Comparison of ENCODE assay signal across 15 cellular contexts in the genomic region with DNA sequence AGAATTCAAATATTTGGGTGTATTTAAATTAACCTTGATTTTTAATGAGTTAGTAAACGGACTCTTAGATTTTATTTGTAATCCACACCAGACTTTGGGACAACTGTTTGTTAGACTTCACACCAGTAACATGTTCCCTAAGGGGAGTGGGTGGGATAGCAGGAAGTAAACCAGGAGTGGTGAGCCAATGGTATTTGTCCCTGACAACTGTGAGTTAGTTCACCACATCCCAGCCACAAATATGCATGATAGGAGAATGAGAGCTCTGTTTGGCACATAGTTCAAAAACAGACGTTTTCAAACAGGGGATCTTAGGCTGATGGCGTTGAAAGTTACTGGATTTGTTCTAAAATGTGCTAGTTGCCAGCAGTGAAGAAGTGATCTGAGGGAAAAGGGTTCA. TPM values are rescaled to one million over a fixed set of nuclear protein-coding genes. Genes with fewer than 3 reads are reported as not detected.
DNase-seq lines count a peak whose midpoint lies in the region; ATAC-seq and TF ChIP-seq lines count a peak whose summit lies in the region.
"Had no signal": no experiment of that assay in that cellular context is flagged by ENCODE, and none has a peak within 500 bp of the region (broad histone marks: within the 10 kb centered on the region; RNA-seq: fewer than 3 reads in every experiment).

No MANE protein-coding gene starts in this region.

- in situ Hi-C loops in mammary epithelial cell (cut with MboI; ENCODE audit: low sequenced_read_pairs in 2 of 2) = no loop called here
- in situ Hi-C loops in SK-MEL-5 (cut with HindIII; ENCODE audit: low pct_unique_long_range_greater_than_20kb, low sequenced_read_pairs) = no loop called here

- H3K27ac Mint-ChIP-seq in MCF 10A (ENCODE audit: low read depth, unreplicated experiment) = no peak overlapping the region
- H3K27ac Mint-ChIP-seq: activated CD8-positive, alpha-beta T cell treated with anti-CD3 and anti-CD28 coated beads for 36 hours had no signal

- no peak overlapping the region for H3K4me3 ChIP-seq in mammary epithelial cell (replicated peaks in 1 of 3; ENCODE audit: insufficient read depth in 1 of 3, low read depth in 2 of 3, low read length in 3 of 3)
- no peak overlapping the region for H3K4me3 ChIP-seq in fibroblast of the aortic adventitia (ENCODE audit: low read depth, low read length)
- H3K4me3 ChIP-seq: ovary, thoracic aorta had no signal

- H3K9me3 Mint-ChIP-seq in MCF 10A (ENCODE audit: unreplicated experiment) = no peaks in the 10 kb centered on the region
- H3K9me3 Mint-ChIP-seq: activated CD8-positive, alpha-beta T cell treated with anti-CD3 and anti-CD28 coated beads for 36 hours had no signal

- H3K4me1 Mint-ChIP-seq in MCF 10A (ENCODE audit: insufficient read depth, unreplicated experiment) = no peaks in the 10 kb centered on the region

- H3K9ac ChIP-seq in mammary epithelial cell (ENCODE audit: insufficient read depth, low read length) = no peak overlapping the region

- WGBS in mammary epithelial cell (ENCODE audit: low coverage, missing lambda C conversion rate) = 32% methylated on average over 3 of the region's 3 CpGs

- CTCF ChIA-PET in mammary epithelial cell (lab: Charles Lee; ENCODE audit: low non-redundant PET) = no interaction called here
- CTCF ChIA-PET in MCF 10A (lab: Yijun Ruan, JAX) = interaction anchor here (0.6 to 1.0 kb wide), 2 partner anchors 11 to 23 kb away, joined by 3 to 5 read pairs; no protein-coding TSS in a partner anchor

- H3K27ac ChIP-seq in mammary epithelial cell (ENCODE audit: insufficient read depth, low read depth, low read length) = peak overlapping the region; percentile 40
- H3K27ac ChIP-seq: ovary, thoracic aorta had no signal

- no peaks in the 10 kb centered on the region for H3K79me2 ChIP-seq in mammary epithelial cell (ENCODE audit: insufficient read depth, low read length)

- BruUV-seq in mammary epithelial cell (replicated peaks; lab: Mats Ljungman, UMichigan) (no TSS peak), MCF 10A (replicated peaks; lab: Mats Ljungman, UMichigan) (no TSS peak)

- H2AFZ ChIP-seq in mammary epithelial cell (ENCODE audit: low read depth, low read length) = peak overlapping the region; percentile 78

- ATAC-seq in HG03025 (IDR thresholded peaks at IDR 0.05; ENCODE audit: low FRiP score, unreplicated experiment) (no peak), GM21529 (IDR thresholded peaks at IDR 0.05; ENCODE audit: unreplicated experiment) (no peak)
- ATAC-seq: activated CD8-positive, alpha-beta T cell treated with anti-CD3 and anti-CD28 coated beads for 36 hours had no signal

- DNase-seq in mammary epithelial cell (peak; percentile 71), MCF 10A (ENCODE audit: unreplicated experiment) (no peak), SK-MEL-5 (ENCODE audit: low read depth, low spot score) (peak; percentile 94), fibroblast of the aortic adventitia (ENCODE audit: low read depth) (peak; percentile 61), stromal cell of bone marrow (ENCODE audit: low read depth) (peak; percentile 53), NCI-H1417 treated with DMSO at 0.1 percent for 48 hours (lab: John Stamatoyannopoulos, UW) (no peak)
- DNase-seq: 8988T; activated CD8-positive, alpha-beta T cell treated with anti-CD3 and anti-CD28 coated beads for 36 hours; kidney glomerular epithelial cell; NCI-H748 treated with DMSO at 0.1 percent for 48 hours; ovary; T-helper 1 cell had no signal

- dilution Hi-C loops in mammary epithelial cell (cut with HindIII; ENCODE audit: low sequenced_read_pairs) = no loop called here

- H3K36me3 Mint-ChIP-seq in MCF 10A (ENCODE audit: insufficient read depth, unreplicated experiment) = no peaks in the 10 kb centered on the region

- H3K4me3 Mint-ChIP-seq in MCF 10A (ENCODE audit: unreplicated experiment) = no peak overlapping the region
- H3K4me3 Mint-ChIP-seq: activated CD8-positive, alpha-beta T cell treated with anti-CD3 and anti-CD28 coated beads for 36 hours had no signal

- intact Hi-C loops in mammary epithelial cell (cut with micrococcal nuclease) = no loop called here
- intact Hi-C loops in MCF 10A (cut with micrococcal nuclease) = no loop called here

- no peak for TF ChIP-seq CTCF in mammary epithelial cell (conservative IDR thresholded peaks at IDR 0.05 in 1 of 2, IDR thresholded peaks at IDR 0.05 in 1 of 2; ENCODE audit: extremely low read depth in 1 of 2, insufficient read depth in 1 of 2, low read depth in 1 of 2, low read length in 2 of 2)
- no peak for TF ChIP-seq CTCF in MCF 10A (IDR thresholded peaks at IDR 0.05; ENCODE audit: unreplicated experiment)
- TF ChIP-seq CTCF in fibroblast of the aortic adventitia (IDR thresholded peaks at IDR 0.05; ENCODE audit: insufficient read depth, low read length) = no peak

- peaks cover 13% of the 10 kb centered on the region for H3K4me1 ChIP-seq in mammary epithelial cell (ENCODE audit: insufficient read depth, low read length)

- H3K27me3 ChIP-seq in mammary epithelial cell (ENCODE audit: insufficient read depth, low read length) = no peaks in the 10 kb centered on the region
- H3K27me3 ChIP-seq: ovary had no signal

- POLR2A ChIA-PET in MCF 10A (lab: Yijun Ruan, JAX) = no interaction called here

- H3K4me2 ChIP-seq in mammary epithelial cell (ENCODE audit: insufficient read depth, low read depth, low read length) = peak overlapping the region; percentile 76

- no peaks in the 10 kb centered on the region for H3K27me3 Mint-ChIP-seq in MCF 10A (ENCODE audit: insufficient read depth, unreplicated experiment)
- H3K27me3 Mint-ChIP-seq: activated CD8-positive, alpha-beta T cell treated with anti-CD3 and anti-CD28 coated beads for 36 hours had no signal

- no peaks in the 10 kb centered on the region for H3K9me3 ChIP-seq in mammary epithelial cell (replicated peaks; ENCODE audit: insufficient read depth, low read length)
- H3K9me3 ChIP-seq: ovary, thoracic aorta had no signal

- no peaks in the 10 kb centered on the region for H4K20me1 ChIP-seq in mammary epithelial cell (ENCODE audit: insufficient read depth, low read length)

- H3K36me3 ChIP-seq in mammary epithelial cell (ENCODE audit: insufficient read depth, low read length) = no peaks in the 10 kb centered on the region
- H3K36me3 ChIP-seq: ovary, thoracic aorta had no signal

RNA-seq across cellular contexts. Expression of a gene that starts 18.7 kb away (rescaled TPM):
- total RNA-seq in mammary epithelial cell (not detected), MCF 10A (2022) (not detected in 2 replicates), fibroblast of the aortic adventitia (ENCODE audit: low replicate concordance) (not detected in 2 replicates)
- polyA plus RNA-seq in mammary epithelial cell = not detected
- polyA minus RNA-seq in mammary epithelial cell = not detected
- not detected in 2 replicates for total RNA-seq in SK-MEL-5 (2014; rRNA removed; shearing (Covaris generic))
- not detected in 2 replicates for polyA plus RNA-seq in SK-MEL-5 (2015; cell fraction: cytosol; rRNA removed)
- polyA plus RNA-seq in SK-MEL-5 (2015; cell fraction: nucleus; rRNA removed) = not detected in 2 replicates
- total RNA-seq: activated CD8-positive, alpha-beta T cell treated with anti-CD3 and anti-CD28 coated beads for 36 hours had no signal

RNA-seq across cellular contexts. Expression of a gene that starts 43.9 kb away (rescaled TPM):
- total RNA-seq in mammary epithelial cell (10 to 100 TPM; 11.3 to 47.6 TPM), MCF 10A (2022) (16.5 and 27.6 TPM in 2 replicates), fibroblast of the aortic adventitia (ENCODE audit: low replicate concordance) (7.2 and 14.0 TPM in 2 replicates)
- 35.1 TPM for polyA plus RNA-seq in mammary epithelial cell
- polyA minus RNA-seq in mammary epithelial cell = 46.5 TPM
- total RNA-seq in SK-MEL-5 (2014; rRNA removed; shearing (Covaris generic)) = 37.7 and 37.9 TPM in 2 replicates
- polyA plus RNA-seq in SK-MEL-5 (2015; cell fraction: cytosol; rRNA removed) = 46.7 and 51.9 TPM in 2 replicates
- 241 and 242 TPM in 2 replicates for polyA plus RNA-seq in SK-MEL-5 (2015; cell fraction: nucleus; rRNA removed)

Comparison
In these comparisons a context has a peak if more than half of its experiments do, and no peak if none do; other contexts are left out.
1. DNase-seq: peak in mammary epithelial cell (single experiment), SK-MEL-5 (single experiment), fibroblast of the aortic adventitia (single experiment) and stromal cell of bone marrow (single experiment); none in MCF 10A (single experiment) and NCI-H1417 treated with DMSO at 0.1 percent for 48 hours (single experiment).